In the genomic region with DNA sequence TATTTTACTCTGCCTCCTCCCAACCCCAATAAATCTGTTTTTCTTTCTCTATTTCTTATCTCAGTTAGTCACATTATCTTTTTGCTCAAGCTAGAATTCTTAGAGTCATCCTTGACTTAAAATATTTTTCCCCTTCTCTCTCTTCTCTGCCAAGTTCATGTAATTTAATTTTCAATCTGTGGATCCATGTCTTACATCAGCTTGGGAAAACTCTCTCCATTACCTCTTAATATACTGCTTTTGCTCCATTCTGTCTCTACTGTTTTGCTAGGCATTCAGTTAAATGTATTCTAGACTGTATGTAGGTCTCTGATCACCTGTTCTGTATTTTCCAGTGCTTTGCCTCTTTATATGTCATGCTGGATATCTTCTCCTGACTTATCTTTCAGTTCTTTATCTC, we compare ENCODE assay signal across 37 cellular contexts. TPM values are rescaled to one million over a fixed set of nuclear protein-coding genes. Genes with fewer than 3 reads are reported as not detected.
"Had no signal": no experiment of that assay in that cellular context is flagged by ENCODE, and none has a peak within 500 bp of the region (broad histone marks: within the 10 kb centered on the region; RNA-seq: fewer than 3 reads in every experiment).

No MANE protein-coding gene starts in this region.

- DNase-seq: Kasumi-1, MG63, MM.1S, MV-4-11, NCI-H1048, NCI-H1092, NCI-H1092 treated with DMSO at 0.1 percent for 48 hours, NCI-H1105, NCI-H1105 treated with DMSO at 0.1 percent for 48 hours, NCI-H1417, NCI-H1417 treated with DMSO at 0.1 percent for 48 hours, NCI-H1436, NCI-H1436 treated with DMSO at 0.1 percent for 48 hours, NCI-H146, NCI-H1694, NCI-H1694 treated with DMSO at 0.1 percent for 48 hours, NCI-H187, NCI-H187 treated with DMSO at 0.1 percent for 48 hours, NCI-H1930, NCI-H2029, NCI-H2029 treated with DMSO at 0.1 percent for 48 hours, NCI-H2081, NCI-H2081 treated with DMSO at 0.1 percent for 48 hours, NCI-H2107, NCI-H2171, NCI-H2171 treated with DMSO at 0.1 percent for 48 hours, NCI-H2227 treated with DMSO at 0.1 percent for 48 hours, NCI-H226, NCI-H345, NCI-H446, NCI-H446 treated with DMSO at 0.1 percent for 48 hours, NCI-H510A, NCI-H510A treated with DMSO at 0.1 percent for 48 hours, NCI-H524 had no signal

- H3K27me3 ChIP-seq: MG63 had no signal

- H3K4me3 ChIP-seq: MG63 had no signal

- H3K36me3 ChIP-seq: MG63 had no signal

RNA-seq across cellular contexts. Expression of gene NR1H4, which starts 51.0 kb away (rescaled TPM):
- total RNA-seq: LHCN-M2, MCF 10A, NCI-H460 had no signal
